ENCODE assay signal across 8 cellular contexts in genomic region chr7:100803398-100804161, GRCh38.
DNase-seq lines count a peak whose midpoint lies in the region; ATAC-seq and TF ChIP-seq lines count a peak whose summit lies in the region.

No MANE protein-coding gene starts in this region.

- TF ChIP-seq CTCF in cardiac fibroblast (IDR thresholded peaks at IDR 0.05; ENCODE audit: low read depth, low read length) = no peak

- DNase-seq in activated CD8-positive, alpha-beta memory T cell treated with anti-CD3 and anti-CD28 coated beads, Interleukin-2, amount 50 U/mL, for 48 hours = peak; percentile 56
- DNase-seq in activated CD8-positive, alpha-beta memory T cell treated with anti-CD3 and anti-CD28 coated beads, Interleukin-2, amount 50 U/mL, for 4 hours = no peak
- DNase-seq in HUDEP-2 (lab: John Stamatoyannopoulos, UW; ENCODE audit: unreplicated experiment in 76 of 76) (peak in 73 of 76 experiments; percentile 36 to 92 (median 73)), OCI-M1 (lab: John Stamatoyannopoulos, UW) (peak; percentile 99), cardiac fibroblast (ENCODE audit: low read depth in 2 of 2) (peak; percentile 88 to 94), kidney tubule cell (ENCODE audit: low spot score) (peak; percentile 68)
- peak; percentile 33 for DNase-seq in stimulated activated naive CD8-positive, alpha-beta T cell treated with anti-CD3 and anti-CD28 coated beads, Interleukin-15, Interleukin-2, amounts not matched to agents 100 U/mL and 50 U/mL, for 24 hours

- H3K4me3 ChIP-seq in cardiac fibroblast (replicated peaks in 1 of 2; ENCODE audit: low read depth in 2 of 2, low read length in 2 of 2) = no peak overlapping the region

- peak; percentile 98 for ATAC-seq in GM21529 (IDR thresholded peaks at IDR 0.05; ENCODE audit: unreplicated experiment)
- peak; percentile 54 for ATAC-seq in stimulated activated naive CD8-positive, alpha-beta T cell treated with anti-CD3 and anti-CD28 coated beads, Interleukin-15, Interleukin-2, amounts not matched to agents 100 U/mL and 50 U/mL, for 24 hours
